Comparison of ENCODE assay signal across 1 cellular context in the genomic region with DNA sequence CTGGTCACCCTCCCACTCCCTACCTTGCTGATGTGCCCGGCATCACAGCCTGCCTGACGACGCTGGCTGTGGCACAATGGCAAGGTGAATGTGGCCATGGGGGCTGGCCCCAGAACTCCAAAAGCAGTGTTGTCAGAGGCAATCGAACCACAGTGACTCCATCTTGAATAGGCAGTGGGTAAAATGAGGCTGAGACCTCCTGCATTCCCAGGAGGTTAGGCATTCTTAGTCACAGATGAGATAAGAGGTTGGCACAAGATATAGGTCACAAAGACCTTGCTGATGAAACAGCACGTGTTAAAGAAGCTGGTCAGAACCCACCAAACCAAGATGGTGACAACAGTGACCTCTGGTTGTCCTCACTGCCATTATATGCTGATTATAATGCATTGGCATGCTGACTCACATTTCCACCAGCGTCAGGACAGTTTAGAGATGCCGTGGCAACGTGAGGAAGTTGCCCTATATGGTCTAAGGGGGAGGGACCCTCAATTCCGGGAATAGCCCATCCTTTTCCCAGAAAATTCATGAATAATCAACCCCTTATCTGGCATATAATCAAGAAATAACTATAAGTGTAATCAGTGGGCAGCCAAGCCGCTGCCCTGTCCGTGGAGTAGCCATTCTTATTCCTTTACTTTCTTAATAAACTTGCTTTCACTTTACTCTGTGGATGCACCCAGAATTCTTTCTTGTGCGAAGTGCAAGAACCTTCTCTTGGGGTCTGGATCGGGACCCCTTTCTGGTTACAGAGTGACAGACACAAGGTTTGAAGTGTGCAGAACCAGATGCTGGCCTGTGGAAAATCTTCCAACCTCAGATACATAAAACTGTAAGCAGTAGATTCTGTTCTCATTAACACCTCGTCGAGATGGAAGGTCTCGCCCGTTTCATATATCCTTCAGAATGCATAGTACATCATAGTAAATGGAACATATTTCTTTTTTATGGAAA.
TF ChIP-seq lines count a peak whose summit lies in the region.

No MANE protein-coding gene starts in this region.

TF ChIP-seq in K562, 482 proteins besides CTCF, POLR2A, EP300 and RAD21 (continued from another document and continues in another):
- TF ChIP-seq, protein P1, sequence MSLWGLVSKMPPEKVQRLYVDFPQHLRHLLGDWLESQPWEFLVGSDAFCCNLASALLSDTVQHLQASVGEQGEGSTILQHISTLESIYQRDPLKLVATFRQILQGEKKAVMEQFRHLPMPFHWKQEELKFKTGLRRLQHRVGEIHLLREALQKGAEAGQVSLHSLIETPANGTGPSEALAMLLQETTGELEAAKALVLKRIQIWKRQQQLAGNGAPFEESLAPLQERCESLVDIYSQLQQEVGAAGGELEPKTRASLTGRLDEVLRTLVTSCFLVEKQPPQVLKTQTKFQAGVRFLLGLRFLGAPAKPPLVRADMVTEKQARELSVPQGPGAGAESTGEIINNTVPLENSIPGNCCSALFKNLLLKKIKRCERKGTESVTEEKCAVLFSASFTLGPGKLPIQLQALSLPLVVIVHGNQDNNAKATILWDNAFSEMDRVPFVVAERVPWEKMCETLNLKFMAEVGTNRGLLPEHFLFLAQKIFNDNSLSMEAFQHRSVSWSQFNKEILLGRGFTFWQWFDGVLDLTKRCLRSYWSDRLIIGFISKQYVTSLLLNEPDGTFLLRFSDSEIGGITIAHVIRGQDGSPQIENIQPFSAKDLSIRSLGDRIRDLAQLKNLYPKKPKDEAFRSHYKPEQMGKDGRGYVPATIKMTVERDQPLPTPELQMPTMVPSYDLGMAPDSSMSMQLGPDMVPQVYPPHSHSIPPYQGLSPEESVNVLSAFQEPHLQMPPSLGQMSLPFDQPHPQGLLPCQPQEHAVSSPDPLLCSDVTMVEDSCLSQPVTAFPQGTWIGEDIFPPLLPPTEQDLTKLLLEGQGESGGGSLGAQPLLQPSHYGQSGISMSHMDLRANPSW (CRISPR knock-in tag; IDR thresholded peaks at IDR 0.05): no peak
- TF ChIP-seq GMEB1 (CRISPR knock-in tag; IDR thresholded peaks at IDR 0.05) (peak; percentile 89), POU5F1 (IDR thresholded peaks at IDR 0.05; ENCODE audit: borderline replicate concordance, low read depth, low read length, partially characterized antibody) (no peak), ZNF217 (CRISPR knock-in tag; IDR thresholded peaks at IDR 0.05) (no peak), NFRKB (IDR thresholded peaks at IDR 0.05; ENCODE audit: low read depth) (peak; percentile 98), SREBF2 (CRISPR knock-in tag; IDR thresholded peaks at IDR 0.05) (no peak), MECOM (CRISPR knock-in tag; IDR thresholded peaks at IDR 0.05) (peak; percentile 100), ZNF140 (CRISPR knock-in tag; IDR thresholded peaks at IDR 0.05) (peak; percentile 84), TFE3 (CRISPR knock-in tag; IDR thresholded peaks at IDR 0.05) (peak; percentile 75), CLOCK (CRISPR knock-in tag; IDR thresholded peaks at IDR 0.05; ENCODE audit: borderline replicate concordance) (peak; percentile 96), ZBTB43 (CRISPR knock-in tag; IDR thresholded peaks at IDR 0.05) (no peak), POLR2G (IDR thresholded peaks at IDR 0.05; ENCODE audit: low read depth, low read length) (0 out of 2 replicates have a peak, but pooled peaks have one; percentile 32), CBX8 (IDR thresholded peaks at IDR 0.05; ENCODE audit: borderline replicate concordance, extremely low read depth, low read depth, low read length, poor library complexity, severe bottlenecking) (no peak), SIRT6 (IDR thresholded peaks at IDR 0.05; ENCODE audit: low read depth, low read length) (no peak), JUNB (CRISPR knock-in tag; conservative IDR thresholded peaks at IDR 0.05) (peak; percentile 57)
- TF ChIP-seq, protein P2, sequence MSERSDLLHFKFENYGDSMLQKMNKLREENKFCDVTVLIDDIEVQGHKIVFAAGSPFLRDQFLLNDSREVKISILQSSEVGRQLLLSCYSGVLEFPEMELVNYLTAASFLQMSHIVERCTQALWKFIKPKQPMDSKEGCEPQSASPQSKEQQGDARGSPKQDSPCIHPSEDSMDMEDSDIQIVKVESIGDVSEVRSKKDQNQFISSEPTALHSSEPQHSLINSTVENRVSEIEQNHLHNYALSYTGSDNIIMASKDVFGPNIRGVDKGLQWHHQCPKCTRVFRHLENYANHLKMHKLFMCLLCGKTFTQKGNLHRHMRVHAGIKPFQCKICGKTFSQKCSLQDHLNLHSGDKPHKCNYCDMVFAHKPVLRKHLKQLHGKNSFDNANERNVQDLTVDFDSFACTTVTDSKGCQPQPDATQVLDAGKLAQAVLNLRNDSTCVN (CRISPR knock-in tag; IDR thresholded peaks at IDR 0.05): peak; percentile 100
- TF ChIP-seq, protein P3, sequence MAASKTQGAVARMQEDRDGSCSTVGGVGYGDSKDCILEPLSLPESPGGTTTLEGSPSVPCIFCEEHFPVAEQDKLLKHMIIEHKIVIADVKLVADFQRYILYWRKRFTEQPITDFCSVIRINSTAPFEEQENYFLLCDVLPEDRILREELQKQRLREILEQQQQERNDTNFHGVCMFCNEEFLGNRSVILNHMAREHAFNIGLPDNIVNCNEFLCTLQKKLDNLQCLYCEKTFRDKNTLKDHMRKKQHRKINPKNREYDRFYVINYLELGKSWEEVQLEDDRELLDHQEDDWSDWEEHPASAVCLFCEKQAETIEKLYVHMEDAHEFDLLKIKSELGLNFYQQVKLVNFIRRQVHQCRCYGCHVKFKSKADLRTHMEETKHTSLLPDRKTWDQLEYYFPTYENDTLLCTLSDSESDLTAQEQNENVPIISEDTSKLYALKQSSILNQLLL (CRISPR knock-in tag; IDR thresholded peaks at IDR 0.05; ENCODE audit: borderline replicate concordance): peak; percentile 70; the same call in 1 of the 2 replicates
- TF ChIP-seq, protein P4, sequence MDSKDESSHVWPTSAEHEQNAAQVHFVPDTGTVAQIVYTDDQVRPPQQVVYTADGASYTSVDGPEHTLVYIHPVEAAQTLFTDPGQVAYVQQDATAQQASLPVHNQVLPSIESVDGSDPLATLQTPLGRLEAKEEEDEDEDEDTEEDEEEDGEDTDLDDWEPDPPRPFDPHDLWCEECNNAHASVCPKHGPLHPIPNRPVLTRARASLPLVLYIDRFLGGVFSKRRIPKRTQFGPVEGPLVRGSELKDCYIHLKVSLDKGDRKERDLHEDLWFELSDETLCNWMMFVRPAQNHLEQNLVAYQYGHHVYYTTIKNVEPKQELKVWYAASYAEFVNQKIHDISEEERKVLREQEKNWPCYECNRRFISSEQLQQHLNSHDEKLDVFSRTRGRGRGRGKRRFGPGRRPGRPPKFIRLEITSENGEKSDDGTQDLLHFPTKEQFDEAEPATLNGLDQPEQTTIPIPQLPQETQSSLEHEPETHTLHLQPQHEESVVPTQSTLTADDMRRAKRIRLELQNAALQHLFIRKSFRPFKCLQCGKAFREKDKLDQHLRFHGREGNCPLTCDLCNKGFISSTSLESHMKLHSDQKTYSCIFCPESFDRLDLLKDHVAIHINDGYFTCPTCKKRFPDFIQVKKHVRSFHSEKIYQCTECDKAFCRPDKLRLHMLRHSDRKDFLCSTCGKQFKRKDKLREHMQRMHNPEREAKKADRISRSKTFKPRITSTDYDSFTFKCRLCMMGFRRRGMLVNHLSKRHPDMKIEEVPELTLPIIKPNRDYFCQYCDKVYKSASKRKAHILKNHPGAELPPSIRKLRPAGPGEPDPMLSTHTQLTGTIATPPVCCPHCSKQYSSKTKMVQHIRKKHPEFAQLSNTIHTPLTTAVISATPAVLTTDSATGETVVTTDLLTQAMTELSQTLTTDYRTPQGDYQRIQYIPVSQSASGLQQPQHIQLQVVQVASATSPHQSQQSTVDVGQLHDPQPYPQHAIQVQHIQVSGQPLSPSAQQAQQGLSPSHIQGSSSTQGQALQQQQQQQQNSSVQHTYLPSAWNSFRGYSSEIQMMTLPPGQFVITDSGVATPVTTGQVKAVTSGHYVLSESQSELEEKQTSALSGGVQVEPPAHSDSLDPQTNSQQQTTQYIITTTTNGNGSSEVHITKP (IDR thresholded peaks at IDR 0.05; ENCODE audit: partially characterized antibody): no peak
- TF ChIP-seq, protein P5, sequence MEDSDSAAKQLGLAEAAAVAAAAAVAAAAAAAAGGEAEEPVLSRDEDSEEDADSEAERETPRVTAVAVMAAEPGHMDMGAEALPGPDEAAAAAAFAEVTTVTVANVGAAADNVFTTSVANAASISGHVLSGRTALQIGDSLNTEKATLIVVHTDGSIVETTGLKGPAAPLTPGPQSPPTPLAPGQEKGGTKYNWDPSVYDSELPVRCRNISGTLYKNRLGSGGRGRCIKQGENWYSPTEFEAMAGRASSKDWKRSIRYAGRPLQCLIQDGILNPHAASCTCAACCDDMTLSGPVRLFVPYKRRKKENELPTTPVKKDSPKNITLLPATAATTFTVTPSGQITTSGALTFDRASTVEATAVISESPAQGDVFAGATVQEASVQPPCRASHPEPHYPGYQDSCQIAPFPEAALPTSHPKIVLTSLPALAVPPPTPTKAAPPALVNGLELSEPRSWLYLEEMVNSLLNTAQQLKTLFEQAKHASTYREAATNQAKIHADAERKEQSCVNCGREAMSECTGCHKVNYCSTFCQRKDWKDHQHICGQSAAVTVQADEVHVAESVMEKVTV (CRISPR knock-in tag; IDR thresholded peaks at IDR 0.05): peak; percentile 92
- TF ChIP-seq, protein P6, sequence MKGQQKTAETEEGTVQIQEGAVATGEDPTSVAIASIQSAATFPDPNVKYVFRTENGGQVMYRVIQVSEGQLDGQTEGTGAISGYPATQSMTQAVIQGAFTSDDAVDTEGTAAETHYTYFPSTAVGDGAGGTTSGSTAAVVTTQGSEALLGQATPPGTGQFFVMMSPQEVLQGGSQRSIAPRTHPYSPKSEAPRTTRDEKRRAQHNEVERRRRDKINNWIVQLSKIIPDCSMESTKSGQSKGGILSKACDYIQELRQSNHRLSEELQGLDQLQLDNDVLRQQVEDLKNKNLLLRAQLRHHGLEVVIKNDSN (CRISPR knock-in tag; IDR thresholded peaks at IDR 0.05): 0 out of 2 replicates have a peak, but pooled peaks have one; percentile 12
- TF ChIP-seq, protein P7, sequence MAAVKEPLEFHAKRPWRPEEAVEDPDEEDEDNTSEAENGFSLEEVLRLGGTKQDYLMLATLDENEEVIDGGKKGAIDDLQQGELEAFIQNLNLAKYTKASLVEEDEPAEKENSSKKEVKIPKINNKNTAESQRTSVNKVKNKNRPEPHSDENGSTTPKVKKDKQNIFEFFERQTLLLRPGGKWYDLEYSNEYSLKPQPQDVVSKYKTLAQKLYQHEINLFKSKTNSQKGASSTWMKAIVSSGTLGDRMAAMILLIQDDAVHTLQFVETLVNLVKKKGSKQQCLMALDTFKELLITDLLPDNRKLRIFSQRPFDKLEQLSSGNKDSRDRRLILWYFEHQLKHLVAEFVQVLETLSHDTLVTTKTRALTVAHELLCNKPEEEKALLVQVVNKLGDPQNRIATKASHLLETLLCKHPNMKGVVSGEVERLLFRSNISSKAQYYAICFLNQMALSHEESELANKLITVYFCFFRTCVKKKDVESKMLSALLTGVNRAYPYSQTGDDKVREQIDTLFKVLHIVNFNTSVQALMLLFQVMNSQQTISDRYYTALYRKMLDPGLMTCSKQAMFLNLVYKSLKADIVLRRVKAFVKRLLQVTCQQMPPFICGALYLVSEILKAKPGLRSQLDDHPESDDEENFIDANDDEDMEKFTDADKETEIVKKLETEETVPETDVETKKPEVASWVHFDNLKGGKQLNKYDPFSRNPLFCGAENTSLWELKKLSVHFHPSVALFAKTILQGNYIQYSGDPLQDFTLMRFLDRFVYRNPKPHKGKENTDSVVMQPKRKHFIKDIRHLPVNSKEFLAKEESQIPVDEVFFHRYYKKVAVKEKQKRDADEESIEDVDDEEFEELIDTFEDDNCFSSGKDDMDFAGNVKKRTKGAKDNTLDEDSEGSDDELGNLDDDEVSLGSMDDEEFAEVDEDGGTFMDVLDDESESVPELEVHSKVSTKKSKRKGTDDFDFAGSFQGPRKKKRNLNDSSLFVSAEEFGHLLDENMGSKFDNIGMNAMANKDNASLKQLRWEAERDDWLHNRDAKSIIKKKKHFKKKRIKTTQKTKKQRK (IDR thresholded peaks at IDR 0.05; ENCODE audit: borderline replicate concordance, low read depth, low read length): no peak
